ENCODE assay signal across 8 cellular contexts in the genomic region with DNA sequence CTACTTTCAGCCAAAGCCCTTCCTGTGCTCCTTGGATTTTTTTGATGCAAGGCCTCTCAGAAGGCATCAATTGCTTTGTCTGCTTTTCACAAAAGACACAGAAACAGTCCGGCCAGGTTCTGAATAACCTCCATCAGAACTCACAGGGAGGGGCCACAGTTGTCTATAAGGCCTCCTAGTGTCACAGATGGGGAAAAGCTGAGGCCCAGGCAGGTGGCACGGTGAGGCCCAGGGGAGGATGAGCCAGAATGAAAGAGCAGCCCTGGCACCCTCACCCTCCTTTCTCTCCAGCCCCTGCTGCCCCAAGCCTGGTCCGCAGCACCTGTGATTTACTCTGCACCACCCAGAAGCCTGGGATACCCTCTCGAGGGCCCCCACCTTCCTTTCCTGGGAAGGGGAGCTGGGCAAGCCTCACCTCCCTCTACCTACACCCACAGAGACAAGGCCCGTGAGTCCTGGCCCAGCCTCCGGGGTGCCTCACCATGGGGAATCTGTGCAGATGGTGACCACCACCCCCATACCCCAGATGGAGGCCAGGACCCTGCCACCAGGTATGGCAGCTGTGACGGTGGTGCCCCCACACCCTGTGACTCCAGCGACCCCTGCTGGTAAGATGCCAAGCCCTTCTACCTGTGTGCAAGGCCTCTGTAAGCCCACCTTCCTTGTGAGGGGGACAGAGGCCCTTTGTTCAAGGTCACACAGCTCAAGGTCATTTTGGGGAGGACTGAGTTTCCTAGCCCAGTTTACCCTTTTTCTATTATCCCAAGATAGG. TPM values are rescaled to one million over a fixed set of nuclear protein-coding genes. Genes with fewer than 3 reads are reported as not detected.
DNase-seq lines count a peak whose midpoint lies in the region; ATAC-seq, FAIRE-seq and TF ChIP-seq lines count a peak whose summit lies in the region.

No MANE protein-coding gene starts in this region.

- peaks cover 0 to 2% of the 10 kb centered on the region in 2 experiments for H4K20me1 ChIP-seq in H1 (replicated peaks in 1 of 2; ENCODE audit: control insufficient read depth in 1 of 2, insufficient read depth in 2 of 2, low read length in 2 of 2)

- DNase-seq in AG04450 (ENCODE audit: low read depth, low spot score): no peak
- peak; percentile 97 for DNase-seq in H7
- peak; percentile 52 for DNase-seq in activated CD4-positive, alpha-beta T cell treated with anti-CD3 and anti-CD28 coated beads for 1 hour
- DNase-seq in H1 (ENCODE audit: low read depth in 1 of 2, low spot score in 2 of 2): peak in 1 of 2 experiments; percentile 91
- peak; percentile 26 to 29 for DNase-seq in stimulated activated CD4-positive, alpha-beta T cell treated with anti-CD3 and anti-CD28 coated beads, Interleukin-1b, Interleukin-23, amount 100 ng/mL, for 1 hour (ENCODE audit: low read depth in 2 of 2)
- no peak for DNase-seq in OCI-M2 (lab: John Stamatoyannopoulos, UW; ENCODE audit: unreplicated experiment)
- DNase-seq in lower leg skin (ENCODE audit: low spot score in 2 of 2): no peak

- H2BK15ac ChIP-seq in H1 (ENCODE audit: low read length): no peak overlapping the region; the same call in 1 of the 2 replicates

- H3K56ac ChIP-seq in H1 (replicated peaks; ENCODE audit: insufficient read length, low read depth, low read length): no peak overlapping the region

- no peak for ATAC-seq in HG02938 (IDR thresholded peaks at IDR 0.05; ENCODE audit: unreplicated experiment)

- no peak overlapping the region for H3K27ac ChIP-seq in AG04450 (ENCODE audit: low read depth, low read length)
- no peak overlapping the region for H3K27ac ChIP-seq in H1 (ENCODE audit: low read depth, low read length)

- H3K79me1 ChIP-seq in H1 (ENCODE audit: low read depth, low read length): no peaks in the 10 kb centered on the region

- no peak overlapping the region for H3K9ac ChIP-seq in H1 (replicated peaks in 1 of 4; ENCODE audit: extremely low read depth in 1 of 4, low read depth in 3 of 4, low read length in 3 of 4)

- H2BK5ac ChIP-seq in H1 (ENCODE audit: low read depth, low read length): no peak overlapping the region; the same call in 1 of the 2 replicates

- no peak overlapping the region for H4K91ac ChIP-seq in H1 (replicated peaks; ENCODE audit: insufficient read length, low read length)

- peak; percentile 67 to 80 for TF ChIP-seq RAD21 in H1 (IDR thresholded peaks at IDR 0.05 in 1 of 2, conservative IDR thresholded peaks at IDR 0.05 in 1 of 2; ENCODE audit: low read depth in 2 of 2, low read length in 2 of 2)

- no peak for TF ChIP-seq POLR2A in H1 (IDR thresholded peaks at IDR 0.05; ENCODE audit: control extremely low read depth in 1 of 2, low read depth in 2 of 2, low read length in 2 of 2)
- no peak for TF ChIP-seq POLR2A in lower leg skin (IDR thresholded peaks at IDR 0.05)

- peak; percentile 15; the same call in 1 of the 2 replicates for TF ChIP-seq CTCF in AG04450 (IDR thresholded peaks at IDR 0.05; ENCODE audit: low read depth, low read length)
- TF ChIP-seq CTCF in H1 (IDR thresholded peaks at IDR 0.05; ENCODE audit: control extremely low read depth in 1 of 3, insufficient read depth in 1 of 3, low read depth in 1 of 3, low read length in 3 of 3): peak in 2 of 3 experiments; percentile 73 to 89; a peak in 3 of 4 replicates
- TF ChIP-seq CTCF in lower leg skin (IDR thresholded peaks at IDR 0.05): no peak

- no peak overlapping the region for H3K23ac ChIP-seq in H1 (ENCODE audit: insufficient read length)

- H3K4ac ChIP-seq in H1 (replicated peaks; ENCODE audit: insufficient read length, low read depth, low read length): no peak overlapping the region

- H3K23me2 ChIP-seq in H1 (ENCODE audit: low read depth, low read length): peaks cover 9% of the 10 kb centered on the region; the same call in 1 of the 2 replicates

- H3K36me3 ChIP-seq in H7 (replicated peaks; ENCODE audit: control insufficient read depth, insufficient read depth, low read length): no peaks in the 10 kb centered on the region
- no peaks in the 10 kb centered on the region for H3K36me3 ChIP-seq in H1 (ENCODE audit: control insufficient read depth in 2 of 4, insufficient read depth in 4 of 4, low read length in 3 of 4)

- H2AFZ ChIP-seq in H1 (ENCODE audit: low read length): no peak overlapping the region

- no peak overlapping the region for H2BK120ac ChIP-seq in H1 (replicated peaks; ENCODE audit: low read depth, low read length)

- CTCF ChIA-PET in AG04450 (lab: Charles Lee): interaction anchor here (1.0 kb wide), 1 partner anchor 137 kb away, joined by 3 read pairs; no protein-coding TSS in a partner anchor
- CTCF ChIA-PET in H1 (lab: Charles Lee; ENCODE audit: partially characterized antibody): interaction anchor here (0.6 to 10.3 kb wide), 37 partner anchors 9 to 1218 kb away, joined by 3 to 107 read pairs (median 4); no protein-coding TSS in a partner anchor

- H3K4me3 ChIP-seq in AG04450 (ENCODE audit: low read depth, low read length) (no peak overlapping the region), H7 (ENCODE audit: insufficient read depth, low read depth, low read length) (no peak overlapping the region), H1 (ENCODE audit: extremely low read depth in 1 of 4, insufficient read depth in 2 of 4, low read depth in 3 of 4, low read length in 4 of 4) (no peak overlapping the region), lower leg skin (ENCODE audit: low read depth, poor library complexity, severe bottlenecking) (no peak overlapping the region)

- WGBS in H1 (ENCODE audit: extremely low coverage in 1 of 2, insufficient coverage in 1 of 2, insufficient read length in 1 of 2, insufficient replicate concordance in 2 of 2, low coverage in 1 of 2, low lambda C conversion rate in 2 of 2, missing lambda C conversion rate in 1 of 2), 2 experiments: 67% methylated on average over 8 of the region's 8 CpGs; no CpG with 5 or more reads in 1 of the 2 experiments
- WGBS in lower leg skin, 2 donors: 68 to 71% methylated on average over 7 to 8 of the region's 8 CpGs

- intact Hi-C loops in lower leg skin (cut with DNase I; ENCODE audit: low total_unique reads): no loop called here

- H3K4me2 ChIP-seq in H1 (ENCODE audit: insufficient read depth in 1 of 2, low read depth in 2 of 2, low read length in 2 of 2): no peak overlapping the region

- no peaks in the 10 kb centered on the region for H3K79me2 ChIP-seq in H1 (ENCODE audit: control insufficient read depth in 1 of 2, insufficient read depth in 2 of 2, low read length in 2 of 2)

- peak overlapping the region; percentile 39; the same call in 1 of the 2 replicates for H2BK12ac ChIP-seq in H1 (ENCODE audit: low read depth, low read length)

- no peak overlapping the region for H3K14ac ChIP-seq in H1 (ENCODE audit: insufficient read length)

- POLR2A ChIA-PET in AG04450 (lab: Yijun Ruan, JAX) (no interaction called here), H1 (lab: Charles Lee; ENCODE audit: partially characterized antibody) (interaction anchor here (0.7 to 0.9 kb wide), 2 partner anchors 34 to 113 kb away, joined by 3 read pairs; no protein-coding TSS in a partner anchor)

- FAIRE-seq in H1 (lab: Jason Lieb, UNC): no peak

- H2AK5ac ChIP-seq in H1 (ENCODE audit: low read depth, low read length): no peak overlapping the region

- no peak overlapping the region for H4K8ac ChIP-seq in H1 (ENCODE audit: extremely low read depth, insufficient read depth, low read length)

- no peak overlapping the region; the same call in 1 of the 2 replicates for H3K18ac ChIP-seq in H1 (ENCODE audit: extremely low read depth, low read length)

- no peak overlapping the region for H4K5ac ChIP-seq in H1 (ENCODE audit: insufficient read length, low read depth, low read length)

- peaks cover 0 to 7% (median 5%) of the 10 kb centered on the region in 4 experiments; a peak in 6 of 7 replicates for H3K4me1 ChIP-seq in H1 (replicated peaks in 1 of 4; ENCODE audit: control insufficient read depth in 3 of 4, insufficient read depth in 4 of 4, low read length in 3 of 4)

- no peaks in the 10 kb centered on the region for H3K9me3 ChIP-seq in AG04450 (ENCODE audit: control insufficient read depth, insufficient read depth, low read length)
- no peaks in the 10 kb centered on the region for H3K9me3 ChIP-seq in H1 (ENCODE audit: insufficient read depth in 2 of 2, low read depth in 1 of 2, low read length in 1 of 2)

- H3K27me3 ChIP-seq in AG04450 (ENCODE audit: control insufficient read depth, insufficient read depth, low read length): no peaks in the 10 kb centered on the region
- H3K27me3 ChIP-seq in H7 (ENCODE audit: control insufficient read depth, insufficient read depth, low read length): no peaks in the 10 kb centered on the region
- no peaks in the 10 kb centered on the region for H3K27me3 ChIP-seq in H1 (replicated peaks in 1 of 4; ENCODE audit: control insufficient read depth in 3 of 4, extremely low read depth in 1 of 4, insufficient read depth in 3 of 4, low read length in 3 of 4)

- no peak for TF ChIP-seq EP300 in H1 (IDR thresholded peaks at IDR 0.05; ENCODE audit: borderline replicate concordance in 1 of 2, low read depth in 2 of 2, low read length in 2 of 2)

- H2BK20ac ChIP-seq in H1 (ENCODE audit: low read length): peak overlapping the region; percentile 80; the same call in 1 of the 2 replicates

RNA-seq across cellular contexts. Expression of a gene that starts 26.2 kb away (rescaled TPM):
- polyA plus RNA-seq in AG04450 (2011; rRNA removed) (0.14 and 0.32 TPM in 2 replicates), H1 (2011; rRNA removed) (0.51 and 0.89 TPM in 2 replicates)
- 0.28 and 0.48 TPM in 2 replicates for polyA minus RNA-seq in AG04450 (2011; rRNA and poly(A)+ RNA removed)
- 0.04 and 0.55 TPM in 2 replicates for total RNA-seq in H7 (2014; rRNA removed; shearing (Covaris generic))
- 0.40 and 0.50 TPM in 2 replicates for total RNA-seq in H1 (2021; fragmentation: NEBNext Ultra II Directional; extraction: Animal tissue kit (Norgen Biotek cat#: 25700))
- polyA plus RNA-seq in H1 (2011; cell fraction: cytosol; rRNA removed): 0.44 TPM
- 1.7 TPM for polyA plus RNA-seq in H1 (2011; cell fraction: nucleus; rRNA removed)
- polyA plus RNA-seq in H1 (2012, experiment 1 of 2): 0.36 to 0.89 TPM (median 0.75 TPM) in 4 replicates
- 0.35 TPM for polyA plus RNA-seq in H1 (2012, experiment 2 of 2)
- 0.20 TPM for polyA plus RNA-seq in H1 (2013, experiment 1 of 2)
- polyA plus RNA-seq in H1 (2013, experiment 2 of 2): 0.13 TPM
- 0.05 and 0.13 TPM in 2 replicates for polyA minus RNA-seq in H1 (2011; rRNA and poly(A)+ RNA removed)
- polyA minus RNA-seq in H1 (2011; cell fraction: cytosol; rRNA and poly(A)+ RNA removed): not detected
- polyA minus RNA-seq in H1 (2011; cell fraction: nucleus; rRNA and poly(A)+ RNA removed): 0.70 TPM
- 10 to 100 TPM in 2 of 4 donors, 1 to 10 TPM in 2; 6.2 to 12.1 (median 9.8) TPM for total RNA-seq in lower leg skin

RNA-seq across cellular contexts. Expression of a gene that starts 38.6 kb away (rescaled TPM):
- polyA plus RNA-seq in AG04450 (2011; rRNA removed) (11.5 and 11.8 TPM in 2 replicates), H1 (2011; rRNA removed) (1.8 and 2.8 TPM in 2 replicates)
- polyA minus RNA-seq in AG04450 (2011; rRNA and poly(A)+ RNA removed): 18.4 TPM in 2 replicates
- 3.4 and 3.8 TPM in 2 replicates for total RNA-seq in H7 (2014; rRNA removed; shearing (Covaris generic))
- total RNA-seq in H1 (2021; fragmentation: NEBNext Ultra II Directional; extraction: Animal tissue kit (Norgen Biotek cat#: 25700)): 2.5 and 3.9 TPM in 2 replicates
- 2.4 TPM for polyA plus RNA-seq in H1 (2011; cell fraction: cytosol; rRNA removed)
- polyA plus RNA-seq in H1 (2011; cell fraction: nucleus; rRNA removed): 9.0 TPM
- 1.8 to 3.1 TPM (median 2.4 TPM) in 4 replicates for polyA plus RNA-seq in H1 (2012, experiment 1 of 2)
- polyA plus RNA-seq in H1 (2012, experiment 2 of 2): 0.62 TPM
- 1.1 TPM for polyA plus RNA-seq in H1 (2013, experiment 1 of 2)
- 1.2 TPM for polyA plus RNA-seq in H1 (2013, experiment 2 of 2)
- 4.0 and 5.4 TPM in 2 replicates for polyA minus RNA-seq in H1 (2011; rRNA and poly(A)+ RNA removed)
- polyA minus RNA-seq in H1 (2011; cell fraction: cytosol; rRNA and poly(A)+ RNA removed): 1.5 TPM
- 8.9 TPM for polyA minus RNA-seq in H1 (2011; cell fraction: nucleus; rRNA and poly(A)+ RNA removed)
- total RNA-seq in lower leg skin: 10 to 100 TPM; 12.8 to 34.3 (median 22.3) TPM

Comparison
In these comparisons a context has a peak if more than half of its experiments do, and no peak if none do; other contexts are left out.
1. DNase-seq: peak in H7 (single experiment), activated CD4-positive, alpha-beta T cell treated with anti-CD3 and anti-CD28 coated beads for 1 hour (single experiment) and stimulated activated CD4-positive, alpha-beta T cell treated with anti-CD3 and anti-CD28 coated beads, Interleukin-1b, Interleukin-23, amount 100 ng/mL, for 1 hour (2 of 2); none in AG04450 (single experiment), OCI-M2 (single experiment) and lower leg skin (0 of 2).
2. CTCF ChIP-seq: peak in AG04450 (single experiment) and H1 (2 of 3); none in lower leg skin (0 of 3).